ENCODE assay signal across 19 cellular contexts in the genomic region with DNA sequence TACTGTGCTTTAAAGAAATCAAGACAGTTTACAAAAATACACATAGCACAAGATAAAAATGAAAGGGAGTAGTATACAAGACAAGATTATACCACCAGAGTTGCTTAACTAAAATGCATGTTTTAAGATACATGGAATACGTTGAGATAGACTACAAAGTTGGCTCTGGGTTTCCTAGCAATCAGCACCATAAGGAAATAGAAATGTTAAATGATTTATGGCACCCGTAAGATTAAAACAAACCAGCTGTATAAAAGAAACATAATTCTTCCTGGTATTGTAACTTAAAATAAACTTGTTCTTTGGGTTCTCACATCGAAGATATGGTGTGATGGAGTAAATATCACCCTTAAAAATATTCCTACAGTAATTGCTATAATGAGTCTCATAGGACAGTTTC. TPM values are rescaled to one million over a fixed set of nuclear protein-coding genes. Genes with fewer than 3 reads are reported as not detected.
DNase-seq lines count a peak whose midpoint lies in the region; ATAC-seq, FAIRE-seq and TF ChIP-seq lines count a peak whose summit lies in the region.
"Had no signal": no experiment of that assay in that cellular context is flagged by ENCODE, and none has a peak within 500 bp of the region (broad histone marks: within the 10 kb centered on the region; RNA-seq: fewer than 3 reads in every experiment).

No MANE protein-coding gene starts in this region.

- H3K36me3 ChIP-seq in endothelial cell of umbilical vein (ENCODE audit: control insufficient read depth in 2 of 2, extremely low read depth in 1 of 2, insufficient read depth in 2 of 2, low read length in 2 of 2), result no peaks in the 10 kb centered on the region
- H3K36me3 ChIP-seq in mucosa of descending colon (ENCODE audit: low read depth), result no peaks in the 10 kb centered on the region
- no peaks in the 10 kb centered on the region for H3K36me3 ChIP-seq in small intestine (ENCODE audit: control insufficient read depth in 2 of 2, insufficient read depth in 2 of 2, low read length in 2 of 2)

- H3K27me3 ChIP-seq in endothelial cell of umbilical vein (ENCODE audit: control insufficient read depth in 2 of 2, insufficient read depth in 2 of 2, low read length in 2 of 2) (peaks cover 17 to 26% of the 10 kb centered on the region in 2 experiments), small intestine (ENCODE audit: control insufficient read depth in 2 of 2, insufficient read depth in 2 of 2, low read length in 2 of 2) (no peaks in the 10 kb centered on the region)

- H3K9ac ChIP-seq in endothelial cell of umbilical vein (replicated peaks; ENCODE audit: extremely low read depth, insufficient read depth, low read length), result no peak overlapping the region
- H3K9ac ChIP-seq: GM23248 had no signal

- H2AFZ ChIP-seq in endothelial cell of umbilical vein (ENCODE audit: low read depth, low read length), result no peak overlapping the region
- H2AFZ ChIP-seq: GM23248 had no signal

- H4K20me1 ChIP-seq in endothelial cell of umbilical vein (replicated peaks; ENCODE audit: control insufficient read depth, extremely low read depth, insufficient read depth, low read length), result no peaks in the 10 kb centered on the region

- POLR2A ChIA-PET in endothelial cell of umbilical vein (lab: Charles Lee), result no interaction called here

- dilution Hi-C loops in endothelial cell of umbilical vein (cut with MboI; ENCODE audit: extremely low pct_ligation_motif_present, low sequenced_read_pairs), result no loop called here

- H3K27ac ChIP-seq in endothelial cell of umbilical vein (ENCODE audit: insufficient read depth, low read depth, low read length) (no peak overlapping the region), small intestine (ENCODE audit: low read depth in 1 of 2, low read length in 1 of 2) (no peak overlapping the region)
- H3K27ac ChIP-seq: GM23248 had no signal

- no peak overlapping the region for H3K4me2 ChIP-seq in endothelial cell of umbilical vein (ENCODE audit: insufficient read depth, low read length)

- H3K9me3 ChIP-seq in endothelial cell of umbilical vein (replicated peaks; ENCODE audit: control insufficient read depth, insufficient read depth, low read length) (no peaks in the 10 kb centered on the region), mucosa of descending colon (no peaks in the 10 kb centered on the region), small intestine (ENCODE audit: control insufficient read depth, low read depth) (no peaks in the 10 kb centered on the region)

- peak; percentile 84 for ATAC-seq in mucosa of descending colon
- no peak for ATAC-seq in GM18868 (IDR thresholded peaks at IDR 0.05; ENCODE audit: unreplicated experiment)

- no peak for TF ChIP-seq CTCF in endothelial cell of umbilical vein (IDR thresholded peaks at IDR 0.05; ENCODE audit: extremely low read depth in 1 of 2, insufficient read depth in 1 of 2, low read depth in 1 of 2, low read length in 2 of 2)
- TF ChIP-seq CTCF in mucosa of descending colon (IDR thresholded peaks at IDR 0.05), result no peak

- DNase-seq in endothelial cell of umbilical vein (ENCODE audit: low read depth, low spot score) (peak; percentile 28), mucosa of descending colon (no peak), small intestine (peak; percentile 61), NCI-H1048 (lab: John Stamatoyannopoulos, UW) (no peak)
- DNase-seq in effector CD4-positive, alpha-beta T cell, result no peak
- DNase-seq: C1 segment of cervical spinal cord; Calu3; CD4-positive, alpha-beta memory T cell; COR-L47; DMS53; DMS79 treated with DMSO at 0.1 percent for 48 hours; GM23248; H7; HCEC 1CT had no signal

- TF ChIP-seq POLR2A in endothelial cell of umbilical vein (IDR thresholded peaks at IDR 0.05; ENCODE audit: low read depth, low read length), result no peak

- H3K4me1 ChIP-seq in endothelial cell of umbilical vein (ENCODE audit: control insufficient read depth, extremely low read depth, insufficient read depth, low read length) (no peaks in the 10 kb centered on the region), mucosa of descending colon (ENCODE audit: low read depth) (peaks cover 22% of the 10 kb centered on the region), small intestine (ENCODE audit: control insufficient read depth in 2 of 2, insufficient read depth in 1 of 2, low read depth in 1 of 2, low read length in 1 of 2) (no peaks in the 10 kb centered on the region)

- H3K79me2 ChIP-seq in endothelial cell of umbilical vein (ENCODE audit: control insufficient read depth, insufficient read depth, low read length), result no peaks in the 10 kb centered on the region

- no peak overlapping the region for H3K4me3 ChIP-seq in endothelial cell of umbilical vein (replicated peaks in 1 of 3; ENCODE audit: insufficient read depth in 1 of 3, low read depth in 1 of 3, low read length in 3 of 3)
- H3K4me3 ChIP-seq in mucosa of descending colon, result no peak overlapping the region
- H3K4me3 ChIP-seq in small intestine (ENCODE audit: low read depth in 1 of 2, low read length in 2 of 2), result no peak overlapping the region
- H3K4me3 ChIP-seq: GM23248 had no signal

- CTCF ChIA-PET in endothelial cell of umbilical vein (lab: Charles Lee), result interaction anchor here (1.1 kb wide), 1 partner anchor 40 kb away, joined by 3 read pairs; no protein-coding TSS in a partner anchor

- H3K9me1 ChIP-seq in endothelial cell of umbilical vein (replicated peaks; ENCODE audit: control insufficient read depth, extremely low read depth, insufficient read depth, low read length), result no peaks in the 10 kb centered on the region

- intact Hi-C loops in endothelial cell of umbilical vein (cut with micrococcal nuclease), result no loop called here
- intact Hi-C loops in mucosa of descending colon (cut with DNase I, micrococcal nuclease), result no loop called here

- no TSS peak for BruUV-seq in endothelial cell of umbilical vein (replicated peaks; lab: Mats Ljungman, UMichigan)

- FAIRE-seq in endothelial cell of umbilical vein (lab: Jason Lieb, UNC), result no peak
- no peak for FAIRE-seq in small intestine (lab: Jason Lieb, UNC)
- FAIRE-seq: G401.6, GM12892, GM19239, H1 had no signal

- 9 to 40% (median 37%) methylated on average over 3 of the region's 3 CpGs for WGBS in small intestine, 3 donors

TF ChIP-seq in endothelial cell of umbilical vein, 7 proteins besides CTCF, POLR2A, EP300 and RAD21:
- TF ChIP-seq, protein P1, sequence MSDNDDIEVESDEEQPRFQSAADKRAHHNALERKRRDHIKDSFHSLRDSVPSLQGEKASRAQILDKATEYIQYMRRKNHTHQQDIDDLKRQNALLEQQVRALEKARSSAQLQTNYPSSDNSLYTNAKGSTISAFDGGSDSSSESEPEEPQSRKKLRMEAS (IDR thresholded peaks at IDR 0.05; ENCODE audit: insufficient read depth, insufficient read length), result no peak
- TF ChIP-seq EZH2 (IDR thresholded peaks at IDR 0.05; ENCODE audit: borderline replicate concordance, low read depth, low read length, severe bottlenecking) (no peak), POLR2AphosphoS5 (IDR thresholded peaks at IDR 0.05; ENCODE audit: insufficient read depth, low read depth, low read length) (no peak), GATA2 (IDR thresholded peaks at IDR 0.05; ENCODE audit: insufficient read depth, insufficient read length, low read depth, low read length) (no peak), MYC (IDR thresholded peaks at IDR 0.05; ENCODE audit: low read depth, low read length) (no peak), JUN (IDR thresholded peaks at IDR 0.05; ENCODE audit: borderline replicate concordance, insufficient read depth, insufficient read length, low read depth) (no peak), FOS (IDR thresholded peaks at IDR 0.05; ENCODE audit: borderline replicate concordance, insufficient read depth, low read length) (no peak)

RNA-seq across cellular contexts. Expression of a gene that starts 9.9 kb away (rescaled TPM):
- total RNA-seq in endothelial cell of umbilical vein (33.0 and 35.9 TPM in 2 replicates), mucosa of descending colon (10 to 100 TPM; 53.3 to 72.0 (median 69.1) TPM)
- polyA plus RNA-seq in endothelial cell of umbilical vein (7.4 and 10.4 TPM in 2 replicates), small intestine (10 to 100 TPM; 16.7 to 21.5 (median 18.9) TPM)
- 11.3 and 11.9 TPM in 2 replicates for polyA plus RNA-seq in endothelial cell of umbilical vein (2011; cell fraction: cytosol; rRNA removed)
- 12.1 and 16.5 TPM in 2 replicates for polyA plus RNA-seq in endothelial cell of umbilical vein (2011; cell fraction: nucleus; rRNA removed)
- polyA plus RNA-seq in endothelial cell of umbilical vein (2012), result 19.1 and 25.2 TPM in 2 replicates
- 15.6 and 17.8 TPM in 2 replicates for polyA minus RNA-seq in endothelial cell of umbilical vein
- polyA minus RNA-seq in endothelial cell of umbilical vein (2011; cell fraction: cytosol; rRNA and poly(A)+ RNA removed), result 31.9 TPM
- polyA minus RNA-seq in endothelial cell of umbilical vein (2011; cell fraction: nucleus; rRNA and poly(A)+ RNA removed), result 35.0 and 36.1 TPM in 2 replicates

Comparison
In these comparisons a context has a peak if more than half of its experiments do, and no peak if none do; other contexts are left out.
1. DNase-seq: peak in endothelial cell of umbilical vein (single experiment) and small intestine (single experiment); none in mucosa of descending colon (0 of 3), NCI-H1048 (single experiment) and effector CD4-positive, alpha-beta T cell (single experiment).